18 cellular contexts compared by ENCODE assay signal in the genomic region with DNA sequence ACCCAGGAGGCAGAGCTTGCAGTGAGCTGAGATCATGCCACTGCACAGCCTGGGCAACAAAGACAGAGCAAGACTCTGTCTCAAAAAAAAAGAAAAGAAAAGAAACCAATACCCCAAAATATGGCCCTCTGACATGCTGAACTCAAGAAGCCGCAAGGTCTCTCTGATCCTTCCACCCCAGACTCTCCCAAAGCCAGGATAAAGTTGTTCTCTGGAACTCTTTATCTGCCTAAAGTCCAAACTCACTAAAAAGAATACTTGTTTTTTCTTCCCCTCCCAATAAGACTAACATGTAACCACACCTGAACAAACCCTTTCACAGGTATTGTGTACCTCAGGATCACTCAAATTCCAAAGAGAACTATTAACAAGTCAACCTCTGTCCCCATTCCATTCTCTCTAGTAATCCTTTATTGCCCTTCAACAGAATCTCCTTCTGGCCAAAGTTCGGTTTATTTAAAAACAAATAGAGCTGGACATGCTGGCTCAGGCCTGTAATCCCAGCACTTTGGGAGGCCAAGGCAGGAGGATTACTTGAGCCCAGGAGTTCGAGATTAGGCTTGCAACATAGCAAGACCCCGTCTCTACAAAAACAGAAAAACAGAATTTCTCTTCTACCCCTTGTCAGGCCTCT. TPM values are rescaled to one million over a fixed set of nuclear protein-coding genes. Genes with fewer than 3 reads are reported as not detected.
DNase-seq lines count a peak whose midpoint lies in the region; ATAC-seq, FAIRE-seq and TF ChIP-seq lines count a peak whose summit lies in the region.
"Had no signal": no experiment of that assay in that cellular context is flagged by ENCODE, and none has a peak within 500 bp of the region (broad histone marks: within the 10 kb centered on the region; RNA-seq: fewer than 3 reads in every experiment).

No MANE protein-coding gene starts in this region.

- peaks cover 0 to 2% of the 10 kb centered on the region in 2 donors for H3K9me3 Mint-ChIP-seq in activated T-cell treated with anti-CD3 and anti-CD28 coated beads, Interleukin-2, amount 50 U/mL, for 72 hours
- peaks cover 3% of the 10 kb centered on the region for H3K9me3 Mint-ChIP-seq in activated naive CD8-positive, alpha-beta T cell treated with anti-CD3 and anti-CD28 coated beads, Interleukin-2, amount 10 ng/mL, durations not matched to agents 7 days and 5 days
- no peaks in the 10 kb centered on the region for H3K9me3 Mint-ChIP-seq in type B pancreatic cell
- H3K9me3 Mint-ChIP-seq: activated B cell treated with CpG ODN at 0.5 μM for 24 hours had no signal

- DNase-seq in activated T-cell treated with anti-CD3 and anti-CD28 coated beads, Interleukin-2, amount 50 U/mL, for 72 hours = no peak
- DNase-seq in activated T-cell treated with anti-CD3 and anti-CD28 coated beads for 4 hours = no peak
- no peak for DNase-seq in activated naive CD8-positive, alpha-beta T cell treated with anti-CD3 and anti-CD28 coated beads, Interleukin-2, amount 10 ng/mL, durations not matched to agents 7 days and 5 days
- DNase-seq in right lobe of liver = no peak
- no peak for DNase-seq in type B pancreatic cell (ENCODE audit: extremely low spot score, unreplicated experiment)
- DNase-seq in pons (ENCODE audit: low spot score) = no peak
- no peak for DNase-seq in left ventricle myocardium inferior
- no peak for DNase-seq in pancreas
- DNase-seq: activated B cell treated with CpG ODN at 0.5 μM for 24 hours; NCI-H1417 treated with DMSO at 0.1 percent for 48 hours; NCI-H774; ovary; RPMI8226; stimulated activated naive CD4-positive, alpha-beta T cell; SW 1271 had no signal

- H3K27me3 Mint-ChIP-seq in activated T-cell treated with anti-CD3 and anti-CD28 coated beads, Interleukin-2, amount 50 U/mL, for 72 hours (ENCODE audit: low read depth) = no peaks in the 10 kb centered on the region
- no peaks in the 10 kb centered on the region for H3K27me3 Mint-ChIP-seq in activated naive CD8-positive, alpha-beta T cell treated with anti-CD3 and anti-CD28 coated beads, Interleukin-2, amount 10 ng/mL, durations not matched to agents 7 days and 5 days
- no peaks in the 10 kb centered on the region for H3K27me3 Mint-ChIP-seq in type B pancreatic cell
- H3K27me3 Mint-ChIP-seq: activated B cell treated with CpG ODN at 0.5 μM for 24 hours had no signal

- TF ChIP-seq CTCF in right lobe of liver (IDR thresholded peaks at IDR 0.05) = no peak
- no peak for TF ChIP-seq CTCF in type B pancreatic cell (conservative IDR thresholded peaks at IDR 0.05)
- no peak for TF ChIP-seq CTCF in left ventricle myocardium inferior (IDR thresholded peaks at IDR 0.05; ENCODE audit: borderline replicate concordance)
- TF ChIP-seq CTCF in pancreas (IDR thresholded peaks at IDR 0.05) = no peak

- no peak overlapping the region for H3K4me3 ChIP-seq in right lobe of liver
- no peak overlapping the region for H3K4me3 ChIP-seq in left ventricle myocardium inferior
- H3K4me3 ChIP-seq in pancreas = no peak overlapping the region
- H3K4me3 ChIP-seq: A549, ovary, smooth muscle cell had no signal

- H3K27me3 ChIP-seq in right lobe of liver = no peaks in the 10 kb centered on the region
- no peaks in the 10 kb centered on the region for H3K27me3 ChIP-seq in left ventricle myocardium inferior (ENCODE audit: low read depth)
- no peaks in the 10 kb centered on the region for H3K27me3 ChIP-seq in pancreas
- H3K27me3 ChIP-seq: ovary had no signal

- POLR2A ChIA-PET in activated naive CD8-positive, alpha-beta T cell treated with anti-CD3 and anti-CD28 coated beads, Interleukin-2, amount 10 ng/mL, durations not matched to agents 7 days and 5 days (lab: Charles Lee) = interaction anchor here (1.3 kb wide), 1 partner anchor 9 kb away, joined by 6 read pairs; a partner anchor contains a TSS

- FAIRE-seq in pancreas (lab: Jason Lieb, UNC) = no peak
- FAIRE-seq: A549, keratinocyte had no signal

- H3K9me3 ChIP-seq in right lobe of liver (no peaks in the 10 kb centered on the region), left ventricle myocardium inferior (replicated peaks) (no peaks in the 10 kb centered on the region), pancreas (no peaks in the 10 kb centered on the region)
- H3K9me3 ChIP-seq: A549, ovary had no signal

- H3K4me1 Mint-ChIP-seq in activated T-cell treated with anti-CD3 and anti-CD28 coated beads, Interleukin-2, amount 50 U/mL, for 72 hours (ENCODE audit: low read depth) = peaks cover 35% of the 10 kb centered on the region
- peaks cover 32% of the 10 kb centered on the region for H3K4me1 Mint-ChIP-seq in activated naive CD8-positive, alpha-beta T cell treated with anti-CD3 and anti-CD28 coated beads, Interleukin-2, amount 10 ng/mL, durations not matched to agents 7 days and 5 days
- H3K4me1 Mint-ChIP-seq in type B pancreatic cell (ENCODE audit: unreplicated experiment) = peaks cover 18% of the 10 kb centered on the region

- intact Hi-C loops in right lobe of liver (cut with DNase I) = no loop called here
- intact Hi-C loops in left ventricle myocardium inferior (cut with micrococcal nuclease) = no loop called here
- intact Hi-C loops in pancreas (cut with DNase I) = no loop called here

- TF ChIP-seq POLR2A in right lobe of liver (IDR thresholded peaks at IDR 0.05) = no peak

- H3K4me1 ChIP-seq in right lobe of liver (peaks cover 0 to 13% (median 6%) of the 10 kb centered on the region in 4 donors), left ventricle myocardium inferior (peaks cover 34% of the 10 kb centered on the region), pancreas (peaks cover 0 to 6% (median 2%) of the 10 kb centered on the region in 3 donors)

- WGBS in right lobe of liver (ENCODE audit: insufficient coverage, low coverage, low lambda C conversion rate, missing lambda C conversion rate) = 34% methylated on average over 4 of the region's 4 CpGs
- 67 to 81% methylated on average over 4 of the region's 4 CpGs for WGBS in pancreas, 2 donors

- no peak for ATAC-seq in activated T-cell treated with anti-CD3 and anti-CD28 coated beads, Interleukin-2, amount 50 U/mL, for 72 hours (replicated peaks in 1 of 2)
- ATAC-seq in activated naive CD8-positive, alpha-beta T cell treated with anti-CD3 and anti-CD28 coated beads, Interleukin-2, amount 10 ng/mL, durations not matched to agents 7 days and 5 days (ENCODE audit: low read depth) = no peak
- ATAC-seq in right lobe of liver = peak in 1 of 4 donors; percentile 27
- no peak for ATAC-seq in pancreas
- ATAC-seq: A549 had no signal

- H3K36me3 ChIP-seq in right lobe of liver (peaks cover 0 to 2% (median 0%) of the 10 kb centered on the region in 4 donors), left ventricle myocardium inferior (peaks cover 34% of the 10 kb centered on the region), pancreas (peaks cover 0 to 10% (median 0%) of the 10 kb centered on the region in 3 donors)
- H3K36me3 ChIP-seq: ovary had no signal

- H3K27ac Mint-ChIP-seq in activated T-cell treated with anti-CD3 and anti-CD28 coated beads, Interleukin-2, amount 50 U/mL, for 72 hours = peak overlapping the region; percentile 13
- peak overlapping the region; percentile 10 for H3K27ac Mint-ChIP-seq in activated naive CD8-positive, alpha-beta T cell treated with anti-CD3 and anti-CD28 coated beads, Interleukin-2, amount 10 ng/mL, durations not matched to agents 7 days and 5 days
- H3K27ac Mint-ChIP-seq in type B pancreatic cell = peak overlapping the region; percentile 83
- H3K27ac Mint-ChIP-seq: activated B cell treated with CpG ODN at 0.5 μM for 24 hours had no signal

- H3K27ac ChIP-seq in right lobe of liver = peak overlapping the region in 2 of 3 donors; percentile 34 to 59
- no peak overlapping the region for H3K27ac ChIP-seq in left ventricle myocardium inferior (replicated peaks)
- H3K27ac ChIP-seq in pancreas = no peak overlapping the region
- H3K27ac ChIP-seq: A549, ovary had no signal

- H3K4me3 Mint-ChIP-seq in activated T-cell treated with anti-CD3 and anti-CD28 coated beads, Interleukin-2, amount 50 U/mL, for 72 hours = no peak overlapping the region
- no peak overlapping the region for H3K4me3 Mint-ChIP-seq in activated naive CD8-positive, alpha-beta T cell treated with anti-CD3 and anti-CD28 coated beads, Interleukin-2, amount 10 ng/mL, durations not matched to agents 7 days and 5 days
- H3K4me3 Mint-ChIP-seq in type B pancreatic cell = peak overlapping the region; percentile 29
- H3K4me3 Mint-ChIP-seq: activated B cell treated with CpG ODN at 0.5 μM for 24 hours had no signal

- H3K36me3 Mint-ChIP-seq in activated T-cell treated with anti-CD3 and anti-CD28 coated beads, Interleukin-2, amount 50 U/mL, for 72 hours (ENCODE audit: insufficient read depth in 2 of 2) = peaks cover 15 to 21% of the 10 kb centered on the region in 2 donors
- H3K36me3 Mint-ChIP-seq in activated naive CD8-positive, alpha-beta T cell treated with anti-CD3 and anti-CD28 coated beads, Interleukin-2, amount 10 ng/mL, durations not matched to agents 7 days and 5 days = peaks cover 29% of the 10 kb centered on the region
- H3K36me3 Mint-ChIP-seq in type B pancreatic cell = peaks cover 25% of the 10 kb centered on the region

RNA-seq across cellular contexts. Expression of a gene that starts 4.1 kb away (rescaled TPM):
- total RNA-seq in activated T-cell treated with anti-CD3 and anti-CD28 coated beads, Interleukin-2, amount 50 U/mL, for 72 hours = 10 to 100 TPM; 23.9 to 34.4 TPM
- 10 to 100 TPM; 20.4 to 22.2 TPM for total RNA-seq in activated naive CD8-positive, alpha-beta T cell treated with anti-CD3 and anti-CD28 coated beads, Interleukin-2, amount 10 ng/mL, durations not matched to agents 7 days and 5 days
- total RNA-seq in right lobe of liver (1 to 10 TPM; 3.2 to 7.7 (median 4.4) TPM), type B pancreatic cell (ENCODE audit: low replicate concordance) (10.4 and 12.6 TPM in 2 replicates), left ventricle myocardium inferior (3.2 TPM), pancreas (1 to 10 TPM; 2.4 to 4.4 (median 3.4) TPM)
- 1 to 10 TPM; 4.8 to 8.2 TPM for polyA plus RNA-seq in pancreas

RNA-seq across cellular contexts. Expression of a gene that starts 4.4 kb away (rescaled TPM):
- 10 to 100 TPM; 51.9 to 67.9 TPM for total RNA-seq in activated T-cell treated with anti-CD3 and anti-CD28 coated beads, Interleukin-2, amount 50 U/mL, for 72 hours
- total RNA-seq in activated naive CD8-positive, alpha-beta T cell treated with anti-CD3 and anti-CD28 coated beads, Interleukin-2, amount 10 ng/mL, durations not matched to agents 7 days and 5 days = 10 to 100 TPM; 59.9 to 68.8 TPM
- total RNA-seq in right lobe of liver (10 to 100 TPM in 2 of 6 experiments, 1 to 10 TPM in 4; 7.2 to 11.9 (median 8.4) TPM), type B pancreatic cell (ENCODE audit: low replicate concordance) (24.5 and 61.3 TPM in 2 replicates), left ventricle myocardium inferior (8.1 TPM), pancreas (10 to 100 TPM in 5 of 6 donors, 1 to 10 TPM in 1; 9.5 to 13.9 (median 11.7) TPM)
- 10 to 100 TPM; 31.6 to 44.2 TPM for polyA plus RNA-seq in pancreas

RNA-seq across cellular contexts. Expression of a gene that starts 9.2 kb away (rescaled TPM):
- total RNA-seq in activated T-cell treated with anti-CD3 and anti-CD28 coated beads, Interleukin-2, amount 50 U/mL, for 72 hours = 1 to 10 TPM; 4.5 to 5.9 TPM
- total RNA-seq in activated naive CD8-positive, alpha-beta T cell treated with anti-CD3 and anti-CD28 coated beads, Interleukin-2, amount 10 ng/mL, durations not matched to agents 7 days and 5 days = 10 to 100 TPM in 1 of 2 experiments, 1 to 10 TPM in 1; 8.4 to 10.3 TPM
- total RNA-seq in right lobe of liver (under 1 TPM in 2 of 6 experiments, not detected in 4; 0.25 to 0.56 TPM), type B pancreatic cell (ENCODE audit: low replicate concordance) (8.0 and 8.6 TPM in 2 replicates), left ventricle myocardium inferior (not detected), pancreas (under 1 TPM in 5 of 6 donors, not detected in 1; 0.14 to 0.85 (median 0.31) TPM)
- under 1 TPM; 0.23 TPM for polyA plus RNA-seq in pancreas
- total RNA-seq: smooth muscle cell had no signal

Comparison
In these comparisons a context has a peak if more than half of its experiments do, and no peak if none do; other contexts are left out.
1. H3K27ac Mint-ChIP-seq: peak in every context shown above with its lines; median percentile 83 in type B pancreatic cell; 13 in activated T-cell treated with anti-CD3 and anti-CD28 coated beads, Interleukin-2, amount 50 U/mL, for 72 hours; 10 in activated naive CD8-positive, alpha-beta T cell treated with anti-CD3 and anti-CD28 coated beads, Interleukin-2, amount 10 ng/mL, durations not matched to agents 7 days and 5 days.
2. H3K27ac ChIP-seq: peak in right lobe of liver (2 of 3); none in left ventricle myocardium inferior (single experiment) and pancreas (0 of 4).